Comparison of ENCODE assay signal across 8 cellular contexts in the genomic region with DNA sequence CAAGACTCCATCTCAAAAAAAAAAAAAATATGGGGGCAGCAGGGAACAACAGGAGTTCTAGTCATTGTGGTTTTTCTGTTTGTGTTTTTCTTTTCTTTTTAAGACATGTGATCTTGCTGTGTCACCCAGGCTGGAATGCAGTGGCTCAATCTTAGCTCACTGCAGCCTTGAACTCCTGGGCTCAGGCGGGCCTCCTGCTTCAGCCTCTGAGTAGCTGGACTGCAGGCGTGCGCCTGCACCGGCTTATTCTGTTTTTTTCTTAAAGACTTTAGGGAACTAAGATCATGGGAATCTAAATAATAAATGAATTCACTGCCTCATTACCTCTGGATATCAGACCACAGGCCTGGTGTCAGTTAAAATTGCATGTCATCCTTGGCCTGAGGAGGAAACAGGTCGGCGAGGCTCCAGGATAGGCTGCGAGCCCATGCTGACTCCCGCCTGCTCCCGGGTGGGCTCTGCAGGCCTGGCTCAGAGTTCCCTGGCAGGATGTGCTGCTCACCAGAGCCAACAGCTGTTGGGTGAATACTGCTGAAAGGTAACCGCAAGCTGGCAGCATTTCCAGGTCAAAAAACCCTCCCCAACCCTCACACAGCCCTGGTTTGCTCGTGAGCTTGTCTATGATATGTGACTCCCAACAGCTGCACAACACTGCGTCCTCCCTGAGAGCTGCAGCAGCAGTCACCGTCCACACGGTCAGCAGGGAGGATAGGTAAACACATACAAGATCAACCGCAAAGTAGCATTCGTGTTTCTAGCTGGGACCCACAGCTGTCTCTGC. TPM values are rescaled to one million over a fixed set of nuclear protein-coding genes. Genes with fewer than 3 reads are reported as not detected.
A peak's percentile ranks its signal among the peaks of the same experiment; 100 is the strongest.
DNase-seq lines count a peak whose midpoint lies in the region; ATAC-seq lines count a peak whose summit lies in the region.

No MANE protein-coding gene starts in this region.

- ATAC-seq in HG02938 (IDR thresholded peaks at IDR 0.05; ENCODE audit: unreplicated experiment) (peak; percentile 85), HG03469 (IDR thresholded peaks at IDR 0.05; ENCODE audit: unreplicated experiment) (no peak)

- no peak overlapping the region for H3K4me3 ChIP-seq in skeletal muscle cell (ENCODE audit: low read depth, low read length)

- peak; percentile 81 for DNase-seq in EL
- DNase-seq in NCI-H69 (lab: John Stamatoyannopoulos, UW), result peak; percentile 48
- DNase-seq in dermis blood vessel endothelial cell, result peak; percentile 22
- DNase-seq in skeletal muscle cell (ENCODE audit: low read depth), result peak; percentile 91
- no peak for DNase-seq in stimulated activated CD4-positive, alpha-beta T cell treated with anti-CD3 and anti-CD28 coated beads, Interleukin-4, amount 100 ng/mL, for 1 hour
- DNase-seq in NCI-H1105 (lab: John Stamatoyannopoulos, UW), result no peak

RNA-seq across cellular contexts. Expression of a gene that starts 58.1 kb away (rescaled TPM):
- total RNA-seq in dermis blood vessel endothelial cell, result 52.8 and 58.3 TPM in 2 replicates

Comparison
In these comparisons a context has a peak if more than half of its experiments do, and no peak if none do; other contexts are left out.
1. DNase-seq: peak in EL (single experiment), NCI-H69 (single experiment), dermis blood vessel endothelial cell (single experiment) and skeletal muscle cell (single experiment); none in stimulated activated CD4-positive, alpha-beta T cell treated with anti-CD3 and anti-CD28 coated beads, Interleukin-4, amount 100 ng/mL, for 1 hour (single experiment) and NCI-H1105 (single experiment).